ENCODE assay signal across 11 cellular contexts in the genomic region with DNA sequence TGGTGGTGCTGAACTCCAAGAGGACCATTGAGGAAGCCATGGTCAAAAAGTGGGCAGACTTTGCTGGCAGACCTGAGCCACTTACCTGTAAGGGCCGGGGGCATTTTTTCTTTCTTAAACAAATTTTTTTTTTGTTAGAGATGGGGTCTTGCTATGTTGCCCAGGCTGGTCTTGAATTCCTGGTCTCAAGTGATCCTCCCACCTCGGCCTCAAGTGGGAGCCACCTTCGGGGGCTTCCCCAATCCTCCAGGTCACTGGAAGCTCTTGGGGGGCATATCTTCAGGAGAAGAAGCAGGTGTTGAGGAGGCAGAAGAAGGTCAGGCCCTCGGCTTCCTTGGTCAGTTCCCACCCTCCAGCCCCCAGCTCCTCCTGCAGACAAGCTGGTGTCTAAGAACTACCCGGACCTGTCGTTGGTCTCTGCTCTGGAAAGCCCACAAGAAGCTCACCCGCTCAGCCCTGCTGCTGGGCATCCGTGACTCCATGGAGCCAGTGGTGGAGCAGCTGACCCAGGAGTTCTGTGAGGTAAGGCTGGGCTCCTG. TPM values are rescaled to one million over a fixed set of nuclear protein-coding genes. Genes with fewer than 3 reads are reported as not detected.
DNase-seq lines count a peak whose midpoint lies in the region; ATAC-seq and TF ChIP-seq lines count a peak whose summit lies in the region.
"Not testable (repeated sequence)": the region's sequence is repeated elsewhere in the genome, so short reads cannot be mapped to it uniquely, and the experiment has no call there.
"Had no signal": no experiment of that assay in that cellular context is flagged by ENCODE, and none has a peak within 500 bp of the region (broad histone marks: within the 10 kb centered on the region; RNA-seq: fewer than 3 reads in every experiment).

No MANE protein-coding gene starts in this region.

- H3K36me3 Mint-ChIP-seq in Caco-2 (ENCODE audit: insufficient read depth, unreplicated experiment); activated CD8-positive, alpha-beta memory T cell treated with anti-CD3 and anti-CD28 coated beads, Interleukin-2, amount 10 ng/mL, durations not matched to agents 7 days and 5 days: not testable (repeated sequence)

- WGBS in right lobe of liver (ENCODE audit: insufficient coverage, low coverage, low lambda C conversion rate, missing lambda C conversion rate): no CpG with 5 or more reads among the region's 8 CpGs
- WGBS in aorta, 2 donors: 67 to 68% methylated on average over 8 of the region's 8 CpGs

- TF ChIP-seq CTCF in Caco-2 (IDR thresholded peaks at IDR 0.05; ENCODE audit: insufficient read depth in 1 of 2, low read depth in 1 of 2, low read length in 1 of 2, severe bottlenecking in 1 of 2, unreplicated experiment in 1 of 2); right lobe of liver (IDR thresholded peaks at IDR 0.05): not testable (repeated sequence)

- H3K4me3 ChIP-seq in Caco-2 (ENCODE audit: low read depth, low read length); H7 (ENCODE audit: insufficient read depth, low read depth, low read length); right lobe of liver; aorta (ENCODE audit: low read length in 2 of 2): not testable (repeated sequence)

- POLR2A ChIA-PET in Caco-2 (lab: Charles Lee): interaction anchor here (1.1 kb wide), 1 partner anchor 34 kb away, joined by 6 read pairs; the partner anchor contains the start of gene DXO

- H3K27me3 ChIP-seq in Caco-2 (replicated peaks; ENCODE audit: control insufficient read depth, insufficient read depth, low read length); H7 (ENCODE audit: control insufficient read depth, insufficient read depth, low read length); right lobe of liver; aorta (ENCODE audit: control insufficient read depth in 1 of 2, insufficient read depth in 2 of 2, low read length in 1 of 2): not testable (repeated sequence)

- not testable (repeated sequence) for ATAC-seq in activated CD8-positive, alpha-beta memory T cell treated with anti-CD3 and anti-CD28 coated beads, Interleukin-2, amount 10 ng/mL, durations not matched to agents 7 days and 5 days; right lobe of liver; sciatic nerve; aorta (ENCODE audit: low FRiP score)

- not testable (repeated sequence) for H3K9me3 ChIP-seq in Caco-2; right lobe of liver; aorta (ENCODE audit: control insufficient read depth, low read length)

- H3K4me1 Mint-ChIP-seq in Caco-2 (ENCODE audit: low read depth, unreplicated experiment); activated CD8-positive, alpha-beta memory T cell treated with anti-CD3 and anti-CD28 coated beads, Interleukin-2, amount 10 ng/mL, durations not matched to agents 7 days and 5 days: not testable (repeated sequence)

- not testable (repeated sequence) for H3K9me3 Mint-ChIP-seq in Caco-2 (ENCODE audit: unreplicated experiment); activated CD8-positive, alpha-beta memory T cell treated with anti-CD3 and anti-CD28 coated beads, Interleukin-2, amount 10 ng/mL, durations not matched to agents 7 days and 5 days (ENCODE audit: low read depth)

- H3K27ac ChIP-seq in right lobe of liver; aorta (ENCODE audit: low read depth in 1 of 2, low read length in 2 of 2): not testable (repeated sequence)

- not testable (repeated sequence) for H3K27ac Mint-ChIP-seq in Caco-2 (ENCODE audit: unreplicated experiment); activated CD8-positive, alpha-beta memory T cell treated with anti-CD3 and anti-CD28 coated beads, Interleukin-2, amount 10 ng/mL, durations not matched to agents 7 days and 5 days

- H3K4me1 ChIP-seq in Caco-2; right lobe of liver; aorta (ENCODE audit: control insufficient read depth in 1 of 2, insufficient read depth in 2 of 2, low read length in 2 of 2): not testable (repeated sequence)

- H3K36me3 ChIP-seq in Caco-2 (ENCODE audit: control insufficient read depth, insufficient read depth, low read length); H7 (replicated peaks; ENCODE audit: control insufficient read depth, insufficient read depth, low read length); right lobe of liver; aorta (ENCODE audit: control insufficient read depth in 1 of 2, insufficient read depth in 2 of 2, low read length in 1 of 2): not testable (repeated sequence)

- not testable (repeated sequence) for H3K4me3 Mint-ChIP-seq in Caco-2 (ENCODE audit: unreplicated experiment); activated CD8-positive, alpha-beta memory T cell treated with anti-CD3 and anti-CD28 coated beads, Interleukin-2, amount 10 ng/mL, durations not matched to agents 7 days and 5 days

- H3K27me3 Mint-ChIP-seq in Caco-2 (ENCODE audit: insufficient read depth, unreplicated experiment); activated CD8-positive, alpha-beta memory T cell treated with anti-CD3 and anti-CD28 coated beads, Interleukin-2, amount 10 ng/mL, durations not matched to agents 7 days and 5 days: not testable (repeated sequence)

- intact Hi-C loops in Caco-2 (cut with micrococcal nuclease; ENCODE audit: unreplicated experiment); cardiac septum (cut with DNase I); right lobe of liver (cut with DNase I); sciatic nerve (cut with DNase I); aorta (cut with DNase I): not testable (repeated sequence)

- TF ChIP-seq POLR2A in right lobe of liver (IDR thresholded peaks at IDR 0.05): not testable (repeated sequence)

- BruUV-seq in Caco-2 (replicated peaks; lab: Mats Ljungman, UMichigan): not testable (repeated sequence)

- DNase-seq in Caco-2 (peak; percentile 0 to 38), H7 (peak; percentile 11), cardiac septum (ENCODE audit: low spot score) (peak; percentile 58), right lobe of liver (peak in 2 of 3 donors; percentile 14 to 23), sciatic nerve (ENCODE audit: low spot score) (peak; percentile 43), aorta (peak; percentile 22 to 55)
- peak; percentile 36 for DNase-seq in activated CD8-positive, alpha-beta memory T cell treated with anti-CD3 and anti-CD28 coated beads, Interleukin-2, amount 10 ng/mL, durations not matched to agents 7 days and 5 days
- peak; percentile 1 for DNase-seq in activated naive CD4-positive, alpha-beta T cell treated with anti-CD3 and anti-CD28 coated beads, Interleukin-2, amount 50 U/mL, for 16 hours

- CTCF ChIA-PET in Caco-2 (lab: Charles Lee): interaction anchor here (0.6 kb wide), 1 partner anchor 88 kb away, joined by 4 read pairs; no protein-coding TSS in a partner anchor
- CTCF ChIA-PET in activated CD8-positive, alpha-beta memory T cell treated with anti-CD3 and anti-CD28 coated beads, Interleukin-2, amount 10 ng/mL, durations not matched to agents 7 days and 5 days (lab: Charles Lee): not testable (repeated sequence)

RNA-seq across cellular contexts. Expression of gene C4B, which starts 8.5 kb away (rescaled TPM):
- 1.1 and 1.4 TPM in 2 replicates for total RNA-seq in Caco-2 (2022)
- 1.1 and 1.9 TPM in 2 replicates for total RNA-seq in H7 (2014; rRNA removed; shearing (Covaris generic))
- total RNA-seq in activated CD8-positive, alpha-beta memory T cell treated with anti-CD3 and anti-CD28 coated beads, Interleukin-2, amount 10 ng/mL, durations not matched to agents 7 days and 5 days: 1 to 10 TPM; 3.5 to 5.5 TPM
- total RNA-seq in cardiac septum: 92.4 TPM
- 1,000 to 10,000 TPM; 1,420 to 2,805 (median 2,265) TPM for total RNA-seq in right lobe of liver
- total RNA-seq in sciatic nerve: 392 TPM
- 100 to 1,000 TPM; 149 to 225 TPM for total RNA-seq in aorta
- polyA plus RNA-seq in aorta: 10 to 100 TPM; 10.8 to 49.3 TPM
- polyA plus RNA-seq: IgD-negative memory B cell had no signal

RNA-seq across cellular contexts. Expression of gene C4A, which starts 24.2 kb away (rescaled TPM):
- total RNA-seq in Caco-2 (2022) (1.0 and 1.5 TPM in 2 replicates), cardiac septum (131 TPM), right lobe of liver (1,000 to 10,000 TPM; 1,495 to 2,818 (median 2,205) TPM), sciatic nerve (453 TPM), aorta (100 to 1,000 TPM; 146 to 258 TPM)
- 0.35 and 1.5 TPM in 2 replicates for total RNA-seq in H7 (2014; rRNA removed; shearing (Covaris generic))
- 1 to 10 TPM; 2.3 to 3.4 TPM for total RNA-seq in activated CD8-positive, alpha-beta memory T cell treated with anti-CD3 and anti-CD28 coated beads, Interleukin-2, amount 10 ng/mL, durations not matched to agents 7 days and 5 days
- 10 to 100 TPM in 1 of 2 donors, 1 to 10 TPM in 1; 7.4 to 43.6 TPM for polyA plus RNA-seq in aorta

RNA-seq across cellular contexts. Expression of gene CYP21A2, which starts 32.2 kb away (rescaled TPM):
- total RNA-seq in Caco-2 (2022) (not detected in 2 replicates), cardiac septum (2.0 TPM), right lobe of liver (10 to 100 TPM in 3 of 6 experiments, 1 to 10 TPM in 3; 5.7 to 60.7 (median 14.0) TPM), sciatic nerve (6.1 TPM), aorta (1 to 10 TPM; 2.2 to 2.3 TPM)
- total RNA-seq in H7 (2014; rRNA removed; shearing (Covaris generic)): 0.11 TPM in 1 of 2 replicates, not detected in the other
- under 1 TPM in 1 of 2 experiments, not detected in 1; 0.15 TPM for total RNA-seq in activated CD8-positive, alpha-beta memory T cell treated with anti-CD3 and anti-CD28 coated beads, Interleukin-2, amount 10 ng/mL, durations not matched to agents 7 days and 5 days
- 1 to 10 TPM in 1 of 2 donors, not detected in 1; 3.6 TPM for polyA plus RNA-seq in aorta
- total RNA-seq: PC-3, SJCRH30 had no signal
- polyA plus RNA-seq: IgD-negative memory B cell had no signal

RNA-seq across cellular contexts. Expression of gene DXO, which starts 34.1 kb away (rescaled TPM):
- total RNA-seq in Caco-2 (2022) (22.4 and 23.7 TPM in 2 replicates), cardiac septum (14.0 TPM), right lobe of liver (10 to 100 TPM in 5 of 6 experiments, 1 to 10 TPM in 1; 9.8 to 14.6 (median 12.1) TPM), sciatic nerve (23.0 TPM), aorta (10 to 100 TPM; 20.2 to 20.5 TPM)
- total RNA-seq in H7 (2014; rRNA removed; shearing (Covaris generic)): 18.8 and 19.9 TPM in 2 replicates
- total RNA-seq in activated CD8-positive, alpha-beta memory T cell treated with anti-CD3 and anti-CD28 coated beads, Interleukin-2, amount 10 ng/mL, durations not matched to agents 7 days and 5 days: 10 to 100 TPM; 17.4 to 18.7 TPM
- 10 to 100 TPM in 1 of 2 donors, 1 to 10 TPM in 1; 5.1 to 41.7 TPM for polyA plus RNA-seq in aorta

RNA-seq across cellular contexts. Expression of gene SKIC2, which starts 47.1 kb away (rescaled TPM):
- total RNA-seq in Caco-2 (2022): 70.0 and 77.9 TPM in 2 replicates
- 47.2 and 57.6 TPM in 2 replicates for total RNA-seq in H7 (2014; rRNA removed; shearing (Covaris generic))
- total RNA-seq in activated CD8-positive, alpha-beta memory T cell treated with anti-CD3 and anti-CD28 coated beads, Interleukin-2, amount 10 ng/mL, durations not matched to agents 7 days and 5 days: 10 to 100 TPM; 88.2 to 93.2 TPM
- total RNA-seq in cardiac septum: 33.2 TPM
- 10 to 100 TPM; 26.3 to 73.1 (median 47.1) TPM for total RNA-seq in right lobe of liver
- total RNA-seq in sciatic nerve: 60.0 TPM
- total RNA-seq in aorta: 10 to 100 TPM; 53.8 to 90.3 TPM
- polyA plus RNA-seq in aorta: 100 to 1,000 TPM in 1 of 2 donors, 10 to 100 TPM in 1; 26.7 to 188 TPM

Comparison
In these comparisons a context has a peak if more than half of its experiments do, and no peak if none do; other contexts are left out.
1. DNase-seq: peak in every context shown above with its lines; median percentile 58 in cardiac septum; 43 in sciatic nerve; 38 in aorta; 36 in activated CD8-positive, alpha-beta memory T cell treated with anti-CD3 and anti-CD28 coated beads, Interleukin-2, amount 10 ng/mL, durations not matched to agents 7 days and 5 days; 19 in Caco-2; 18 in right lobe of liver; 11 in H7; 1 in activated naive CD4-positive, alpha-beta T cell treated with anti-CD3 and anti-CD28 coated beads, Interleukin-2, amount 50 U/mL, for 16 hours.
2. RNA of gene C4B, which starts 8.5 kb away (total RNA-seq): 1,420 to 2,805 TPM in right lobe of liver, 392 TPM in sciatic nerve (single experiment), 149 to 225 TPM in aorta and 92.4 TPM in cardiac septum (single experiment); 3.5 to 5.5 TPM in activated CD8-positive, alpha-beta memory T cell treated with anti-CD3 and anti-CD28 coated beads, Interleukin-2, amount 10 ng/mL, durations not matched to agents 7 days and 5 days, 1.1 to 1.4 TPM in Caco-2 and 1.1 to 1.9 TPM in H7; every median in the first group is over 10 times any median in the second.
3. RNA of gene C4A, which starts 24.2 kb away (total RNA-seq): 1,495 to 2,818 TPM in right lobe of liver, 453 TPM in sciatic nerve (single experiment), 146 to 258 TPM in aorta and 131 TPM in cardiac septum (single experiment); 2.3 to 3.4 TPM in activated CD8-positive, alpha-beta memory T cell treated with anti-CD3 and anti-CD28 coated beads, Interleukin-2, amount 10 ng/mL, durations not matched to agents 7 days and 5 days, 1.0 to 1.5 TPM in Caco-2 and 0.35 to 1.5 TPM in H7; every median in the first group is over 10 times any median in the second.